Comparison of ENCODE assay signal across 1 cellular context in the genomic region with DNA sequence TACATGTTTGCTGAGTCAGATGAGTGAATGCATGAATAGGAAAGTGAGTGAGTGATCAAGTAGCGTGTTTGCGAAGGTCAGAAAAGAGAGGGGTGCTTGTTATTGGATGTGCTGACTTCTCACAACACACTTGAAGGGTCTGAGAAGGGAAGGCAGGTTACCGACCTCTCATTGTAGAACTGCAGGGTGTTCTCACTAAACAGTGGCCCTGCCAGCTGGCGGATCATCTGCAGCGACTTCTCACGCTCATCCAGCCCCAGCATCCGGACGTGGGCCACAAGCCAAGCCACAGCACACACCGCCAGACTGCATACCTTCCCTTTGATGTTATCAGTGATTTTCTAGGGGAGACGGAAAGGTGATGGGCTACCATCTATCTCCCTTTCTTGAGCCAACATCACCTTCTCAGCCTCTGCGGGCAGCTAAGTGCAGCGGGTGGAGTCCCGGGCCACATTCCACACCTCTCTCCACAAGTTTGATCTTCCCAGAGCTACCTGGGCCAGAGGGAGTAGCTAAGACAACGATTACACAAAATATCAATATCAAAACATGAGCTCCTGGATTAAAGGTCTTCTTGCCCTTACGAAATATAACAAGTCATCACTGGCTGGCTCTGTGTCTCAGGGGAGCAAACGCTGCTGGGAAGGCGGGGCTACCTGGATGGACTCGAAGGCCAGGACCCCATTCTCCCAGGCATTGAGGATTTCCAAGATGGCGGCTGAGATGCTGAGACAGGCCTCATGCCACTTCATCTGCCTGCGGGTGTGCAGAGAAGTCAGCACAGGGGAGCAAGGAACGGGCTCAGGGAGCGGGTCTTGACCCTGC.
TF ChIP-seq lines count a peak whose summit lies in the region.

No MANE protein-coding gene starts in this region.

TF ChIP-seq in WTC11, 78 proteins besides CTCF, POLR2A, EP300 and RAD21 (continued from another document):
- TF ChIP-seq, protein P1, sequence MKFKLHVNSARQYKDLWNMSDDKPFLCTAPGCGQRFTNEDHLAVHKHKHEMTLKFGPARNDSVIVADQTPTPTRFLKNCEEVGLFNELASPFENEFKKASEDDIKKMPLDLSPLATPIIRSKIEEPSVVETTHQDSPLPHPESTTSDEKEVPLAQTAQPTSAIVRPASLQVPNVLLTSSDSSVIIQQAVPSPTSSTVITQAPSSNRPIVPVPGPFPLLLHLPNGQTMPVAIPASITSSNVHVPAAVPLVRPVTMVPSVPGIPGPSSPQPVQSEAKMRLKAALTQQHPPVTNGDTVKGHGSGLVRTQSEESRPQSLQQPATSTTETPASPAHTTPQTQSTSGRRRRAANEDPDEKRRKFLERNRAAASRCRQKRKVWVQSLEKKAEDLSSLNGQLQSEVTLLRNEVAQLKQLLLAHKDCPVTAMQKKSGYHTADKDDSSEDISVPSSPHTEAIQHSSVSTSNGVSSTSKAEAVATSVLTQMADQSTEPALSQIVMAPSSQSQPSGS (CRISPR knock-in tag; IDR thresholded peaks at IDR 0.05; ENCODE audit: borderline replicate concordance, low read depth): no peak
- TF ChIP-seq SMAD4 (CRISPR knock-in tag; IDR thresholded peaks at IDR 0.05) (no peak), RORB (CRISPR knock-in tag; IDR thresholded peaks at IDR 0.05) (no peak), ZNF232 (CRISPR knock-in tag; IDR thresholded peaks at IDR 0.05) (no peak)
- TF ChIP-seq, protein P2, sequence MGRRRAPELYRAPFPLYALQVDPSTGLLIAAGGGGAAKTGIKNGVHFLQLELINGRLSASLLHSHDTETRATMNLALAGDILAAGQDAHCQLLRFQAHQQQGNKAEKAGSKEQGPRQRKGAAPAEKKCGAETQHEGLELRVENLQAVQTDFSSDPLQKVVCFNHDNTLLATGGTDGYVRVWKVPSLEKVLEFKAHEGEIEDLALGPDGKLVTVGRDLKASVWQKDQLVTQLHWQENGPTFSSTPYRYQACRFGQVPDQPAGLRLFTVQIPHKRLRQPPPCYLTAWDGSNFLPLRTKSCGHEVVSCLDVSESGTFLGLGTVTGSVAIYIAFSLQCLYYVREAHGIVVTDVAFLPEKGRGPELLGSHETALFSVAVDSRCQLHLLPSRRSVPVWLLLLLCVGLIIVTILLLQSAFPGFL (CRISPR knock-in tag; IDR thresholded peaks at IDR 0.05; ENCODE audit: borderline replicate concordance): no peak
- TF ChIP-seq, protein P3, sequence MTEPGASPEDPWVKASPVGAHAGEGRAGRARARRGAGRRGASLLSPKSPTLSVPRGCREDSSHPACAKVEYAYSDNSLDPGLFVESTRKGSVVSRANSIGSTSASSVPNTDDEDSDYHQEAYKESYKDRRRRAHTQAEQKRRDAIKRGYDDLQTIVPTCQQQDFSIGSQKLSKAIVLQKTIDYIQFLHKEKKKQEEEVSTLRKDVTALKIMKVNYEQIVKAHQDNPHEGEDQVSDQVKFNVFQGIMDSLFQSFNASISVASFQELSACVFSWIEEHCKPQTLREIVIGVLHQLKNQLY (CRISPR knock-in tag; IDR thresholded peaks at IDR 0.05): no peak
- TF ChIP-seq, protein P4, sequence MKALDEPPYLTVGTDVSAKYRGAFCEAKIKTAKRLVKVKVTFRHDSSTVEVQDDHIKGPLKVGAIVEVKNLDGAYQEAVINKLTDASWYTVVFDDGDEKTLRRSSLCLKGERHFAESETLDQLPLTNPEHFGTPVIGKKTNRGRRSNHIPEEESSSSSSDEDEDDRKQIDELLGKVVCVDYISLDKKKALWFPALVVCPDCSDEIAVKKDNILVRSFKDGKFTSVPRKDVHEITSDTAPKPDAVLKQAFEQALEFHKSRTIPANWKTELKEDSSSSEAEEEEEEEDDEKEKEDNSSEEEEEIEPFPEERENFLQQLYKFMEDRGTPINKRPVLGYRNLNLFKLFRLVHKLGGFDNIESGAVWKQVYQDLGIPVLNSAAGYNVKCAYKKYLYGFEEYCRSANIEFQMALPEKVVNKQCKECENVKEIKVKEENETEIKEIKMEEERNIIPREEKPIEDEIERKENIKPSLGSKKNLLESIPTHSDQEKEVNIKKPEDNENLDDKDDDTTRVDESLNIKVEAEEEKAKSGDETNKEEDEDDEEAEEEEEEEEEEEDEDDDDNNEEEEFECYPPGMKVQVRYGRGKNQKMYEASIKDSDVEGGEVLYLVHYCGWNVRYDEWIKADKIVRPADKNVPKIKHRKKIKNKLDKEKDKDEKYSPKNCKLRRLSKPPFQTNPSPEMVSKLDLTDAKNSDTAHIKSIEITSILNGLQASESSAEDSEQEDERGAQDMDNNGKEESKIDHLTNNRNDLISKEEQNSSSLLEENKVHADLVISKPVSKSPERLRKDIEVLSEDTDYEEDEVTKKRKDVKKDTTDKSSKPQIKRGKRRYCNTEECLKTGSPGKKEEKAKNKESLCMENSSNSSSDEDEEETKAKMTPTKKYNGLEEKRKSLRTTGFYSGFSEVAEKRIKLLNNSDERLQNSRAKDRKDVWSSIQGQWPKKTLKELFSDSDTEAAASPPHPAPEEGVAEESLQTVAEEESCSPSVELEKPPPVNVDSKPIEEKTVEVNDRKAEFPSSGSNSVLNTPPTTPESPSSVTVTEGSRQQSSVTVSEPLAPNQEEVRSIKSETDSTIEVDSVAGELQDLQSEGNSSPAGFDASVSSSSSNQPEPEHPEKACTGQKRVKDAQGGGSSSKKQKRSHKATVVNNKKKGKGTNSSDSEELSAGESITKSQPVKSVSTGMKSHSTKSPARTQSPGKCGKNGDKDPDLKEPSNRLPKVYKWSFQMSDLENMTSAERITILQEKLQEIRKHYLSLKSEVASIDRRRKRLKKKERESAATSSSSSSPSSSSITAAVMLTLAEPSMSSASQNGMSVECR (CRISPR knock-in tag; IDR thresholded peaks at IDR 0.05; ENCODE audit: borderline replicate concordance): no peak
TF ChIP-seq in WTC11: peak in this region for 0.
